Comparison of ENCODE assay signal across 14 cellular contexts in genomic region chr1:94332516-94332915, GRCh38.
"Had no signal": no experiment of that assay in that cellular context is flagged by ENCODE, and none has a peak within 500 bp of the region (broad histone marks: within the 10 kb centered on the region; RNA-seq: fewer than 3 reads in every experiment).

No MANE protein-coding gene starts in this region.

- FAIRE-seq: bronchial epithelial cell had no signal

- H3K4me3 Mint-ChIP-seq: dendritic cell treated with granulocyte-macrophage colony-stimulating factor and Interleukin-4, amounts not matched to agents 40 ng/mL and 50 ng/mL, for 4 days; memory B cell; natural killer cell had no signal

- DNase-seq: activated CD4-positive, CD25-positive, alpha-beta regulatory T cell treated with anti-CD3 and anti-CD28 coated beads, Interleukin-2, amount 50 U/mL, for 72 hours; activated naive CD4-positive, alpha-beta T cell treated with Interleukin-2 at 50 U/mL for 16 hours; effector memory CD4-positive, alpha-beta T cell; hippocampal formation; left ventricle myocardium superior; natural killer cell; nucleus accumbens; stimulated activated CD4-positive, alpha-beta T cell treated with anti-CD3 and anti-CD28 coated beads, Interleukin-4, amount 100 ng/mL, for 24 hours; stimulated activated naive CD8-positive, alpha-beta T cell treated with anti-CD3 and anti-CD28 coated beads, Interleukin-15, Interleukin-2, amounts not matched to agents 100 U/mL and 50 U/mL, for 24 hours; transverse colon had no signal

- H3K27ac ChIP-seq: ascending aorta, transverse colon had no signal

- H3K9me3 Mint-ChIP-seq: dendritic cell treated with granulocyte-macrophage colony-stimulating factor and Interleukin-4, amounts not matched to agents 40 ng/mL and 50 ng/mL, for 4 days; memory B cell; natural killer cell had no signal

- ATAC-seq: left ventricle myocardium superior, natural killer cell had no signal

- H3K4me1 Mint-ChIP-seq: memory B cell, natural killer cell had no signal

- H3K4me3 ChIP-seq: ascending aorta, transverse colon had no signal

- H3K36me3 ChIP-seq: ascending aorta, transverse colon had no signal

- H3K9me3 ChIP-seq: ascending aorta, transverse colon had no signal

- H3K27ac Mint-ChIP-seq: dendritic cell treated with granulocyte-macrophage colony-stimulating factor and Interleukin-4, amounts not matched to agents 40 ng/mL and 50 ng/mL, for 4 days; memory B cell; natural killer cell had no signal

- H3K4me1 ChIP-seq: ascending aorta had no signal

- H3K27me3 ChIP-seq: ascending aorta had no signal

- H3K36me3 Mint-ChIP-seq: memory B cell, natural killer cell had no signal
